In genomic region chr11:45927684-45928413, GRCh38 we compare ENCODE assay signal across 1 cellular context.
TF ChIP-seq lines count a peak whose summit lies in the region.

No MANE protein-coding gene starts in this region.

TF ChIP-seq in SK-N-SH, 30 proteins besides CTCF, POLR2A, EP300 and RAD21:
- no peak for TF ChIP-seq FOXJ3 (CRISPR knock-in tag; IDR thresholded peaks at IDR 0.05)
